20 cellular contexts compared by ENCODE assay signal in the genomic region with DNA sequence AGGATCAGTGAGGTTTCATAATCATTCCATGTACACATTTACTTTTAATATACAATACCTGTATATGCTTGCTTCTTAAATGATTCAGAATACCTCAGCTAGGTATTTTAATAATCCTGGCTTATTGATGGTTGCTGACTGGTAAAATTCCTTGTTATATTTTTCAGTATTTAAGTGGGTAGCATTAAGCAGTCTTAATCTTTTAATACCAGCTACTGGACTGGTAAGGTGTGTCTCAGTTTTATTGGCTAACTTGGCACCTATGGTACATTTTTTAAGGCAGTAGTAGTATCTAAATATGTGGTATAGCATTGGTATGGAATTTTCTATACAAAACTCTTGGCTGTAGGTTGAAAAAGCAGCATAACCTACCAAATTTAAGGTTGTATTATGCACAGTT.
A peak's percentile ranks its signal among the peaks of the same experiment; 100 is the strongest.
DNase-seq lines count a peak whose midpoint lies in the region; ATAC-seq and TF ChIP-seq lines count a peak whose summit lies in the region.
"Had no signal": no experiment of that assay in that cellular context is flagged by ENCODE, and none has a peak within 500 bp of the region (broad histone marks: within the 10 kb centered on the region; RNA-seq: fewer than 3 reads in every experiment).

No MANE protein-coding gene starts in this region.

- POLR2A ChIA-PET in PC-3 (lab: Charles Lee; ENCODE audit: unreplicated experiment), result no interaction called here

- no peaks in the 10 kb centered on the region for H3K36me3 ChIP-seq in PC-3 (ENCODE audit: low read depth, low read length)
- H3K36me3 ChIP-seq in gastrocnemius medialis, result no peaks in the 10 kb centered on the region
- no peaks in the 10 kb centered on the region for H3K36me3 ChIP-seq in testis (ENCODE audit: low read depth, missing control alignments)

- H3K27ac Mint-ChIP-seq in activated naive CD4-positive, alpha-beta T cell treated with anti-CD3 and anti-CD28 coated beads, Interleukin-2, amount 50 U/mL, for 24 hours, result peak overlapping the region; percentile 35
- H3K27ac Mint-ChIP-seq in activated naive CD4-positive, alpha-beta T cell treated with anti-CD3 and anti-CD28 coated beads for 36 hours, result no peak overlapping the region
- H3K27ac Mint-ChIP-seq: activated B cell treated with CpG ODN at 0.5 μM for 24 hours had no signal

- peaks cover 47% of the 10 kb centered on the region for H3K79me2 ChIP-seq in PC-3 (ENCODE audit: low read length)

- H2AFZ ChIP-seq in PC-3 (ENCODE audit: low read length), result no peak overlapping the region

- H3K27ac ChIP-seq in PC-3 (ENCODE audit: low read length) (no peak overlapping the region), gastrocnemius medialis (peak overlapping the region; percentile 19 to 75 (median 68)), testis (no peak overlapping the region)

- H3K4me1 ChIP-seq in PC-3 (ENCODE audit: insufficient read depth, low read length), result peaks cover 43% of the 10 kb centered on the region
- H3K4me1 ChIP-seq in gastrocnemius medialis, result peaks cover 38 to 56% of the 10 kb centered on the region in 2 donors
- peaks cover 14% of the 10 kb centered on the region for H3K4me1 ChIP-seq in testis
- H3K4me1 ChIP-seq: BE2C, Caco-2 had no signal

- peaks cover 67% of the 10 kb centered on the region for H3K4me1 Mint-ChIP-seq in activated naive CD4-positive, alpha-beta T cell treated with anti-CD3 and anti-CD28 coated beads, Interleukin-2, amount 50 U/mL, for 24 hours
- peaks cover 40% of the 10 kb centered on the region for H3K4me1 Mint-ChIP-seq in activated naive CD4-positive, alpha-beta T cell treated with anti-CD3 and anti-CD28 coated beads for 36 hours (ENCODE audit: low read depth)

- TF ChIP-seq POLR2A in gastrocnemius medialis (IDR thresholded peaks at IDR 0.05), result no peak
- TF ChIP-seq POLR2A in testis (IDR thresholded peaks at IDR 0.05), result no peak

- no peak for TF ChIP-seq CTCF in PC-3 (conservative IDR thresholded peaks at IDR 0.05; ENCODE audit: low read depth, low read length)
- TF ChIP-seq CTCF in gastrocnemius medialis (IDR thresholded peaks at IDR 0.05 in 4 of 5, conservative IDR thresholded peaks at IDR 0.05 in 1 of 5), result no peak
- no peak for TF ChIP-seq CTCF in testis (IDR thresholded peaks at IDR 0.05)

- in situ Hi-C loops in gastrocnemius medialis (cut with MboI; ENCODE audit: low sequenced_read_pairs in 4 of 4), result no loop called here

- H3K4me3 ChIP-seq in PC-3 (ENCODE audit: low read length), result no peak overlapping the region
- peak overlapping the region in 2 of 4 donors; percentile 20 to 36 for H3K4me3 ChIP-seq in gastrocnemius medialis
- no peak overlapping the region for H3K4me3 ChIP-seq in testis
- H3K4me3 ChIP-seq: GM12878, heart left ventricle had no signal

- H3F3A ChIP-seq in PC-3 (ENCODE audit: low read length, unreplicated experiment), result peaks cover 8% of the 10 kb centered on the region

- ATAC-seq in PC-3, result peak; percentile 57
- peak; percentile 91 for ATAC-seq in esophagus mucosa
- no peak for ATAC-seq in gastrocnemius medialis
- no peak for ATAC-seq in HG02938 (IDR thresholded peaks at IDR 0.05; ENCODE audit: unreplicated experiment)
- ATAC-seq: GM12878 had no signal

- peak overlapping the region; percentile 54; the same call in 1 of the 2 replicates for H3K4me2 ChIP-seq in PC-3 (ENCODE audit: low read length)

- intact Hi-C loops in activated naive CD4-positive, alpha-beta T cell treated with anti-CD3 and anti-CD28 coated beads for 36 hours (cut with micrococcal nuclease), result no loop called here
- intact Hi-C loops in PC-3 (cut with micrococcal nuclease), result no loop called here
- intact Hi-C loops in gastrocnemius medialis (cut with DNase I; ENCODE audit: low total_unique reads), result no loop called here
- intact Hi-C loops in testis (cut with DNase I; ENCODE audit: low total_unique reads), result no loop called here

- H4K20me1 ChIP-seq in PC-3 (ENCODE audit: low read length), result no peaks in the 10 kb centered on the region

- H3K9me3 ChIP-seq in PC-3 (ENCODE audit: low read length) (no peaks in the 10 kb centered on the region), gastrocnemius medialis (no peaks in the 10 kb centered on the region), testis (no peaks in the 10 kb centered on the region)
- H3K9me3 ChIP-seq: BE2C, Caco-2, heart left ventricle had no signal

- H3K36me3 Mint-ChIP-seq in activated naive CD4-positive, alpha-beta T cell treated with anti-CD3 and anti-CD28 coated beads, Interleukin-2, amount 50 U/mL, for 24 hours, result peaks cover 19% of the 10 kb centered on the region
- H3K36me3 Mint-ChIP-seq in activated naive CD4-positive, alpha-beta T cell treated with anti-CD3 and anti-CD28 coated beads for 36 hours (ENCODE audit: low read depth), result peaks cover 10% of the 10 kb centered on the region

- DNase-seq in activated naive CD4-positive, alpha-beta T cell treated with anti-CD3 and anti-CD28 coated beads for 36 hours, result no peak
- DNase-seq in PC-3 (peak; percentile 40), gastrocnemius medialis (no peak), GM19240 (ENCODE audit: insufficient read length, low spot score) (no peak), testis (no peak)
- DNase-seq: activated B cell treated with CpG ODN at 0.5 μM for 24 hours; activated CD4-positive, alpha-beta T cell treated with anti-CD3 and anti-CD28 coated beads, Interleukin-2, amount 50 U/mL, for 48 hours; BE2C; Caco-2; dermis blood vessel endothelial cell; heart left ventricle; Kasumi-1; naive B cell; NCI-H1092; NCI-H1930; occipital lobe had no signal

- BruUV-seq in PC-3 (replicated peaks; lab: Mats Ljungman, UMichigan), result no TSS peak

- peaks cover 4% of the 10 kb centered on the region for H3K9me3 Mint-ChIP-seq in activated naive CD4-positive, alpha-beta T cell treated with anti-CD3 and anti-CD28 coated beads, Interleukin-2, amount 50 U/mL, for 24 hours
- H3K9me3 Mint-ChIP-seq in activated naive CD4-positive, alpha-beta T cell treated with anti-CD3 and anti-CD28 coated beads for 36 hours, result no peaks in the 10 kb centered on the region
- H3K9me3 Mint-ChIP-seq: activated B cell treated with CpG ODN at 0.5 μM for 24 hours, naive B cell had no signal

- H3K9me2 ChIP-seq in PC-3 (replicated peaks; ENCODE audit: low read length), result no peaks in the 10 kb centered on the region

- H3K9ac ChIP-seq in PC-3 (ENCODE audit: low read length), result no peak overlapping the region

- no peak overlapping the region for H3K4me3 Mint-ChIP-seq in activated naive CD4-positive, alpha-beta T cell treated with anti-CD3 and anti-CD28 coated beads, Interleukin-2, amount 50 U/mL, for 24 hours
- H3K4me3 Mint-ChIP-seq in activated naive CD4-positive, alpha-beta T cell treated with anti-CD3 and anti-CD28 coated beads for 36 hours, result no peak overlapping the region
- H3K4me3 Mint-ChIP-seq: activated B cell treated with CpG ODN at 0.5 μM for 24 hours, naive B cell had no signal

- H3K27me3 Mint-ChIP-seq in activated naive CD4-positive, alpha-beta T cell treated with anti-CD3 and anti-CD28 coated beads, Interleukin-2, amount 50 U/mL, for 24 hours, result no peaks in the 10 kb centered on the region
- H3K27me3 Mint-ChIP-seq in activated naive CD4-positive, alpha-beta T cell treated with anti-CD3 and anti-CD28 coated beads for 36 hours (ENCODE audit: low read depth), result no peaks in the 10 kb centered on the region
- H3K27me3 Mint-ChIP-seq: activated B cell treated with CpG ODN at 0.5 μM for 24 hours, naive B cell had no signal

- H3K27me3 ChIP-seq in PC-3 (ENCODE audit: low read length) (no peaks in the 10 kb centered on the region), gastrocnemius medialis (no peaks in the 10 kb centered on the region), testis (no peaks in the 10 kb centered on the region)
- H3K27me3 ChIP-seq: BE2C, heart left ventricle had no signal

- CTCF ChIA-PET in activated naive CD4-positive, alpha-beta T cell treated with anti-CD3 and anti-CD28 coated beads for 36 hours (lab: Charles Lee), result interaction anchor here (0.7 to 1.0 kb wide), 2 partner anchors 12 to 114 kb away, joined by 3 read pairs; no protein-coding TSS in a partner anchor
- CTCF ChIA-PET in PC-3 (lab: Charles Lee), result interaction anchor here (0.6 kb wide), 1 partner anchor 240 kb away, joined by 3 read pairs; no protein-coding TSS in a partner anchor

Comparison
In these comparisons a context has a peak if more than half of its experiments do, and no peak if none do; other contexts are left out.
1. ATAC-seq: peak in PC-3 (single experiment) and esophagus mucosa (single experiment); none in gastrocnemius medialis (0 of 2) and HG02938 (single experiment).
2. H3K27ac ChIP-seq: peak in gastrocnemius medialis (4 of 4); none in PC-3 (single experiment) and testis (0 of 2).